1 cellular context compared by ENCODE assay signal in genomic region chr22:42856865-42857704, GRCh38.
TF ChIP-seq lines count a peak whose summit lies in the region.

A gene with protein sequence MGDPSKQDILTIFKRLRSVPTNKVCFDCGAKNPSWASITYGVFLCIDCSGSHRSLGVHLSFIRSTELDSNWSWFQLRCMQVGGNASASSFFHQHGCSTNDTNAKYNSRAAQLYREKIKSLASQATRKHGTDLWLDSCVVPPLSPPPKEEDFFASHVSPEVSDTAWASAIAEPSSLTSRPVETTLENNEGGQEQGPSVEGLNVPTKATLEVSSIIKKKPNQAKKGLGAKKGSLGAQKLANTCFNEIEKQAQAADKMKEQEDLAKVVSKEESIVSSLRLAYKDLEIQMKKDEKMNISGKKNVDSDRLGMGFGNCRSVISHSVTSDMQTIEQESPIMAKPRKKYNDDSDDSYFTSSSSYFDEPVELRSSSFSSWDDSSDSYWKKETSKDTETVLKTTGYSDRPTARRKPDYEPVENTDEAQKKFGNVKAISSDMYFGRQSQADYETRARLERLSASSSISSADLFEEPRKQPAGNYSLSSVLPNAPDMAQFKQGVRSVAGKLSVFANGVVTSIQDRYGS (minus strand): TSS chr22:42857273. CDS start chr22:42857182, 91 bp downstream.

TF ChIP-seq in HEK293, 187 proteins besides CTCF, POLR2A, EP300 and RAD21 (continued from another document and continues in another):
- TF ChIP-seq, protein P1, sequence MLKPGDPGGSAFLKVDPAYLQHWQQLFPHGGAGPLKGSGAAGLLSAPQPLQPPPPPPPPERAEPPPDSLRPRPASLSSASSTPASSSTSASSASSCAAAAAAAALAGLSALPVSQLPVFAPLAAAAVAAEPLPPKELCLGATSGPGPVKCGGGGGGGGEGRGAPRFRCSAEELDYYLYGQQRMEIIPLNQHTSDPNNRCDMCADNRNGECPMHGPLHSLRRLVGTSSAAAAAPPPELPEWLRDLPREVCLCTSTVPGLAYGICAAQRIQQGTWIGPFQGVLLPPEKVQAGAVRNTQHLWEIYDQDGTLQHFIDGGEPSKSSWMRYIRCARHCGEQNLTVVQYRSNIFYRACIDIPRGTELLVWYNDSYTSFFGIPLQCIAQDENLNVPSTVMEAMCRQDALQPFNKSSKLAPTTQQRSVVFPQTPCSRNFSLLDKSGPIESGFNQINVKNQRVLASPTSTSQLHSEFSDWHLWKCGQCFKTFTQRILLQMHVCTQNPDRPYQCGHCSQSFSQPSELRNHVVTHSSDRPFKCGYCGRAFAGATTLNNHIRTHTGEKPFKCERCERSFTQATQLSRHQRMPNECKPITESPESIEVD (tag by site-specific recombination; IDR thresholded peaks at IDR 0.05), result no peak
- TF ChIP-seq WT1 (tag by site-specific recombination; IDR thresholded peaks at IDR 0.05) (peak; percentile 20; the same call in 1 of the 2 replicates), ZNF274 (IDR thresholded peaks at IDR 0.05; ENCODE audit: low read length) (no peak), ZNF274 (tag by site-specific recombination; IDR thresholded peaks at IDR 0.05; ENCODE audit: borderline replicate concordance) (no peak), SP7 (tag by site-specific recombination; IDR thresholded peaks at IDR 0.05) (0 out of 2 replicates have a peak, but pooled peaks have one; percentile 49), ZNF248 (tag by site-specific recombination; IDR thresholded peaks at IDR 0.05) (no peak), ZNF292 (tag by site-specific recombination; IDR thresholded peaks at IDR 0.05; ENCODE audit: borderline replicate concordance, low read depth) (no peak), ZNF175 (tag by site-specific recombination; IDR thresholded peaks at IDR 0.05) (no peak), ZNF701 (tag by site-specific recombination; IDR thresholded peaks at IDR 0.05) (no peak), ZNF521 (tag by site-specific recombination; IDR thresholded peaks at IDR 0.05) (no peak), ZNF362 (tag by site-specific recombination; IDR thresholded peaks at IDR 0.05) (peak; percentile 79), ZFP69B (tag by site-specific recombination; IDR thresholded peaks at IDR 0.05) (peak; percentile 51; the same call in 1 of the 2 replicates), ZNF639 (tag by site-specific recombination; IDR thresholded peaks at IDR 0.05) (no peak), ZNF211 (tag by site-specific recombination; IDR thresholded peaks at IDR 0.05; ENCODE audit: low read depth) (no peak), ZNF404 (tag by site-specific recombination; IDR thresholded peaks at IDR 0.05) (no peak), ZFHX2 (tag by site-specific recombination; conservative IDR thresholded peaks at IDR 0.05) (peak; percentile 82), ZNF146 (tag by site-specific recombination; IDR thresholded peaks at IDR 0.05) (no peak), ZNF302 (tag by site-specific recombination; IDR thresholded peaks at IDR 0.05; ENCODE audit: low read depth) (no peak), ZNF488 (tag by site-specific recombination; IDR thresholded peaks at IDR 0.05) (no peak), ZNF354C (tag by site-specific recombination; IDR thresholded peaks at IDR 0.05; ENCODE audit: borderline replicate concordance, low read depth) (no peak), ZIC2 (tag by site-specific recombination; IDR thresholded peaks at IDR 0.05) (peak; percentile 87), ZNF501 (tag by site-specific recombination; IDR thresholded peaks at IDR 0.05) (no peak), ELK4 (IDR thresholded peaks at IDR 0.05; ENCODE audit: borderline replicate concordance, low read depth, low read length) (no peak), ATF2 (tag by site-specific recombination; IDR thresholded peaks at IDR 0.05; ENCODE audit: low read depth) (no peak), SCRT1 (tag by site-specific recombination; IDR thresholded peaks at IDR 0.05; ENCODE audit: borderline replicate concordance) (no peak), ZNF549 (tag by site-specific recombination; IDR thresholded peaks at IDR 0.05) (no peak), ZNF624 (tag by site-specific recombination; IDR thresholded peaks at IDR 0.05) (no peak), ZBTB20 (tag by site-specific recombination; IDR thresholded peaks at IDR 0.05) (peak; percentile 9; the same call in 1 of the 2 replicates), BCL11A (tag by site-specific recombination; IDR thresholded peaks at IDR 0.05; ENCODE audit: low read depth) (0 out of 2 replicates have a peak, but pooled peaks have one; percentile 26), ZBTB17 (tag by site-specific recombination; IDR thresholded peaks at IDR 0.05) (no peak), HIC1 (tag by site-specific recombination; IDR thresholded peaks at IDR 0.05) (no peak), ZNF548 (tag by site-specific recombination; IDR thresholded peaks at IDR 0.05) (no peak), ZNF768 (tag by site-specific recombination; IDR thresholded peaks at IDR 0.05) (no peak), ZNF132 (tag by site-specific recombination; IDR thresholded peaks at IDR 0.05; ENCODE audit: borderline replicate concordance) (no peak), ZNF791 (tag by site-specific recombination; IDR thresholded peaks at IDR 0.05) (no peak), KLF1 (tag by site-specific recombination; IDR thresholded peaks at IDR 0.05) (peak; percentile 83)
- TF ChIP-seq, protein P2, sequence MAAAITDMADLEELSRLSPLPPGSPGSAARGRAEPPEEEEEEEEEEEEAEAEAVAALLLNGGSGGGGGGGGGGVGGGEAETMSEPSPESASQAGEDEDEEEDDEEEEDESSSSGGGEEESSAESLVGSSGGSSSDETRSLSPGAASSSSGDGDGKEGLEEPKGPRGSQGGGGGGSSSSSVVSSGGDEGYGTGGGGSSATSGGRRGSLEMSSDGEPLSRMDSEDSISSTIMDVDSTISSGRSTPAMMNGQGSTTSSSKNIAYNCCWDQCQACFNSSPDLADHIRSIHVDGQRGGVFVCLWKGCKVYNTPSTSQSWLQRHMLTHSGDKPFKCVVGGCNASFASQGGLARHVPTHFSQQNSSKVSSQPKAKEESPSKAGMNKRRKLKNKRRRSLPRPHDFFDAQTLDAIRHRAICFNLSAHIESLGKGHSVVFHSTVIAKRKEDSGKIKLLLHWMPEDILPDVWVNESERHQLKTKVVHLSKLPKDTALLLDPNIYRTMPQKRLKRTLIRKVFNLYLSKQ (tag by site-specific recombination; IDR thresholded peaks at IDR 0.05; ENCODE audit: borderline replicate concordance), result no peak
- TF ChIP-seq, protein P3, sequence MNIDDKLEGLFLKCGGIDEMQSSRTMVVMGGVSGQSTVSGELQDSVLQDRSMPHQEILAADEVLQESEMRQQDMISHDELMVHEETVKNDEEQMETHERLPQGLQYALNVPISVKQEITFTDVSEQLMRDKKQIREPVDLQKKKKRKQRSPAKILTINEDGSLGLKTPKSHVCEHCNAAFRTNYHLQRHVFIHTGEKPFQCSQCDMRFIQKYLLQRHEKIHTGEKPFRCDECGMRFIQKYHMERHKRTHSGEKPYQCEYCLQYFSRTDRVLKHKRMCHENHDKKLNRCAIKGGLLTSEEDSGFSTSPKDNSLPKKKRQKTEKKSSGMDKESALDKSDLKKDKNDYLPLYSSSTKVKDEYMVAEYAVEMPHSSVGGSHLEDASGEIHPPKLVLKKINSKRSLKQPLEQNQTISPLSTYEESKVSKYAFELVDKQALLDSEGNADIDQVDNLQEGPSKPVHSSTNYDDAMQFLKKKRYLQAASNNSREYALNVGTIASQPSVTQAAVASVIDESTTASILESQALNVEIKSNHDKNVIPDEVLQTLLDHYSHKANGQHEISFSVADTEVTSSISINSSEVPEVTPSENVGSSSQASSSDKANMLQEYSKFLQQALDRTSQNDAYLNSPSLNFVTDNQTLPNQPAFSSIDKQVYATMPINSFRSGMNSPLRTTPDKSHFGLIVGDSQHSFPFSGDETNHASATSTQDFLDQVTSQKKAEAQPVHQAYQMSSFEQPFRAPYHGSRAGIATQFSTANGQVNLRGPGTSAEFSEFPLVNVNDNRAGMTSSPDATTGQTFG (tag by site-specific recombination; IDR thresholded peaks at IDR 0.05; ENCODE audit: borderline replicate concordance), result no peak
- TF ChIP-seq, protein P4, sequence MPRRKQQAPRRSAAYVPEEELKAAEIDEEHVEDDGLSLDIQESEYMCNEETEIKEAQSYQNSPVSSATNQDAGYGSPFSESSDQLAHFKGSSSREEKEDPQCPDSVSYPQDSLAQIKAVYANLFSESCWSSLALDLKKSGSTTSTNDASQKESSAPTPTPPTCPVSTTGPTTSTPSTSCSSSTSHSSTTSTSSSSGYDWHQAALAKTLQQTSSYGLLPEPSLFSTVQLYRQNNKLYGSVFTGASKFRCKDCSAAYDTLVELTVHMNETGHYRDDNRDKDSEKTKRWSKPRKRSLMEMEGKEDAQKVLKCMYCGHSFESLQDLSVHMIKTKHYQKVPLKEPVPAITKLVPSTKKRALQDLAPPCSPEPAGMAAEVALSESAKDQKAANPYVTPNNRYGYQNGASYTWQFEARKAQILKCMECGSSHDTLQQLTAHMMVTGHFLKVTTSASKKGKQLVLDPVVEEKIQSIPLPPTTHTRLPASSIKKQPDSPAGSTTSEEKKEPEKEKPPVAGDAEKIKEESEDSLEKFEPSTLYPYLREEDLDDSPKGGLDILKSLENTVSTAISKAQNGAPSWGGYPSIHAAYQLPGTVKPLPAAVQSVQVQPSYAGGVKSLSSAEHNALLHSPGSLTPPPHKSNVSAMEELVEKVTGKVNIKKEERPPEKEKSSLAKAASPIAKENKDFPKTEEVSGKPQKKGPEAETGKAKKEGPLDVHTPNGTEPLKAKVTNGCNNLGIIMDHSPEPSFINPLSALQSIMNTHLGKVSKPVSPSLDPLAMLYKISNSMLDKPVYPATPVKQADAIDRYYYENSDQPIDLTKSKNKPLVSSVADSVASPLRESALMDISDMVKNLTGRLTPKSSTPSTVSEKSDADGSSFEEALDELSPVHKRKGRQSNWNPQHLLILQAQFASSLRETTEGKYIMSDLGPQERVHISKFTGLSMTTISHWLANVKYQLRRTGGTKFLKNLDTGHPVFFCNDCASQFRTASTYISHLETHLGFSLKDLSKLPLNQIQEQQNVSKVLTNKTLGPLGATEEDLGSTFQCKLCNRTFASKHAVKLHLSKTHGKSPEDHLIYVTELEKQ (tag by site-specific recombination; IDR thresholded peaks at IDR 0.05; ENCODE audit: borderline replicate concordance), result no peak
